23 cellular contexts compared by ENCODE assay signal in the genomic region with DNA sequence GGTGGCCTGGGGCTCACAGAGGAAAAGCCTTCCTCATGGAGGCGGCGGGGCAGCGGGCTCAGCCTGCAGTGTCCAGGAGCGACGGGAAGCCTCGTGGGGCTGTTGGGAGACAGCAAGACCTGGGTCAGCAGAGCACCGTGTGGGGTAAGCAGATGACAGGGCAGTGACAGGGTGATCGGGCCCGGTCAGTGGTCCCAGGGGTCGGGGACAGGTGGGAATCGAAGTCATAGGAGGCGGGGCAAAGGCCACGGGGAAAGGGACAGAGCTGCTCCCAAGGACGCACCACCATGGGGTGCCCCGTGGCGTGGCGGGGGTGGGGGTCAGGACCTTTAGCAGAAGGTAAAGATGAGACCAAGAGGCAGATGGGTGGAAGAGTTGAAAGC. TPM values are rescaled to one million over a fixed set of nuclear protein-coding genes. Genes with fewer than 3 reads are reported as not detected.
DNase-seq lines count a peak whose midpoint lies in the region; ATAC-seq, FAIRE-seq and TF ChIP-seq lines count a peak whose summit lies in the region.
"Had no signal": no experiment of that assay in that cellular context is flagged by ENCODE, and none has a peak within 500 bp of the region (broad histone marks: within the 10 kb centered on the region; RNA-seq: fewer than 3 reads in every experiment).

No MANE protein-coding gene starts in this region.

- H3K56ac ChIP-seq in IMR-90 (ENCODE audit: extremely low read depth, insufficient read depth, low read length) (no peak overlapping the region), H1 (replicated peaks; ENCODE audit: insufficient read length, low read depth, low read length) (no peak overlapping the region)

- H3K14ac ChIP-seq in IMR-90 (replicated peaks; ENCODE audit: low read depth, low read length) (no peak overlapping the region), H1 (ENCODE audit: insufficient read length) (no peak overlapping the region)

- intact Hi-C loops in IMR-90 (cut with micrococcal nuclease): no loop called here

- no TSS peak for BruUV-seq in IMR-90 (replicated peaks; lab: Mats Ljungman, UMichigan)

- CTCF ChIA-PET in IMR-90 (lab: Yijun Ruan, JAX): no interaction called here
- CTCF ChIA-PET in H1 (lab: Charles Lee; ENCODE audit: partially characterized antibody): interaction anchor here (1.2 to 2.0 kb wide), 2 partner anchors 52 to 60 kb away, joined by 3 to 4 read pairs; no protein-coding TSS in a partner anchor

- H3K4ac ChIP-seq in IMR-90 (ENCODE audit: low read depth, low read length): no peak overlapping the region
- peak overlapping the region; percentile 69 for H3K4ac ChIP-seq in H1 (replicated peaks; ENCODE audit: insufficient read length, low read depth, low read length)

- H2BK120ac ChIP-seq in IMR-90 (ENCODE audit: low read depth, low read length): no peak overlapping the region
- no peak overlapping the region for H2BK120ac ChIP-seq in H1 (replicated peaks; ENCODE audit: low read depth, low read length)

- no peaks in the 10 kb centered on the region for H3K9me3 Mint-ChIP-seq in nephron
- no peaks in the 10 kb centered on the region for H3K9me3 Mint-ChIP-seq in type B pancreatic cell
- H3K9me3 Mint-ChIP-seq: CD8-positive, alpha-beta T cell; HFFc6 had no signal

- H3K18ac ChIP-seq in IMR-90 (ENCODE audit: low read depth, low read length) (no peak overlapping the region), H1 (ENCODE audit: extremely low read depth, low read length) (0 out of 2 replicates have a peak overlapping the region, but pooled peaks have one; percentile 7)

- H3K4me2 ChIP-seq in IMR-90 (ENCODE audit: low read depth, low read length) (no peak overlapping the region), H1 (ENCODE audit: insufficient read depth in 1 of 2, low read depth in 2 of 2, low read length in 2 of 2) (no peak overlapping the region)
- H3K4me2 ChIP-seq: GM23338, SK-N-SH had no signal

- no peaks in the 10 kb centered on the region for H3K23me2 ChIP-seq in H1 (ENCODE audit: low read depth, low read length)

- H3K9ac ChIP-seq in IMR-90 (ENCODE audit: low read depth, low read length) (no peak overlapping the region), H1 (replicated peaks in 1 of 4; ENCODE audit: extremely low read depth in 1 of 4, low read depth in 3 of 4, low read length in 3 of 4) (no peak overlapping the region)
- H3K9ac ChIP-seq: SK-N-SH had no signal

- no peak for TF ChIP-seq EP300 in H1 (IDR thresholded peaks at IDR 0.05; ENCODE audit: borderline replicate concordance in 1 of 2, low read depth in 2 of 2, low read length in 2 of 2)

- TF ChIP-seq RAD21 in IMR-90 (IDR thresholded peaks at IDR 0.05; ENCODE audit: low read length) (no peak), H1 (IDR thresholded peaks at IDR 0.05 in 1 of 2, conservative IDR thresholded peaks at IDR 0.05 in 1 of 2; ENCODE audit: low read depth in 2 of 2, low read length in 2 of 2) (no peak)

- H3K9me1 ChIP-seq in IMR-90 (ENCODE audit: insufficient read depth, low read length): no peaks in the 10 kb centered on the region

- H4K5ac ChIP-seq in IMR-90 (ENCODE audit: low read depth, low read length): no peak overlapping the region
- no peak overlapping the region for H4K5ac ChIP-seq in H1 (ENCODE audit: insufficient read length, low read depth, low read length)

- in situ Hi-C loops in IMR-90 (cut with MboI; ENCODE audit: low sequenced_read_pairs): no loop called here

- no peak overlapping the region for H4K8ac ChIP-seq in IMR-90 (ENCODE audit: low read depth in 2 of 2, low read length in 2 of 2)
- H4K8ac ChIP-seq in H1 (ENCODE audit: extremely low read depth, insufficient read depth, low read length): peak overlapping the region; percentile 70; the same call in 1 of the 2 replicates

- peak overlapping the region; percentile 21 to 88 (median 81) for H3K27ac Mint-ChIP-seq in nephron
- H3K27ac Mint-ChIP-seq in type B pancreatic cell: peak overlapping the region; percentile 72
- H3K27ac Mint-ChIP-seq: CD8-positive, alpha-beta T cell; HFFc6 had no signal

- H3K9me3 ChIP-seq in IMR-90 (ENCODE audit: control insufficient read depth, insufficient read depth, low read length) (no peaks in the 10 kb centered on the region), H1 (ENCODE audit: insufficient read depth in 2 of 2, low read depth in 1 of 2, low read length in 1 of 2) (no peaks in the 10 kb centered on the region)
- H3K9me3 ChIP-seq: HAP-1, MG63, SK-N-SH had no signal

- ATAC-seq in IMR-90 (ENCODE audit: low read depth): no peak
- no peak for ATAC-seq in GM21825 (IDR thresholded peaks at IDR 0.05; ENCODE audit: unreplicated experiment)
- ATAC-seq: CD8-positive, alpha-beta T cell had no signal

- POLR2A ChIA-PET in IMR-90 (lab: Charles Lee; ENCODE audit: unreplicated experiment) (no interaction called here), H1 (lab: Charles Lee; ENCODE audit: partially characterized antibody) (no interaction called here)

- peak overlapping the region; percentile 42 for H2AK9ac ChIP-seq in IMR-90 (replicated peaks; ENCODE audit: low read depth, low read length, poor library complexity)

- H3K27me3 ChIP-seq in IMR-90 (ENCODE audit: control insufficient read depth, insufficient read depth, low read length) (peaks cover 23% of the 10 kb centered on the region), H1 (replicated peaks in 1 of 4; ENCODE audit: control insufficient read depth in 3 of 4, extremely low read depth in 1 of 4, insufficient read depth in 3 of 4, low read length in 3 of 4) (peaks cover 0 to 3% (median 2%) of the 10 kb centered on the region in 4 experiments; a peak in 3 of 7 replicates)
- H3K27me3 ChIP-seq: MG63 had no signal

- no peak overlapping the region for H3K23ac ChIP-seq in IMR-90 (ENCODE audit: low read depth, low read length)
- no peak overlapping the region for H3K23ac ChIP-seq in H1 (ENCODE audit: insufficient read length)

- no peaks in the 10 kb centered on the region for H3K79me2 ChIP-seq in H1 (ENCODE audit: control insufficient read depth in 1 of 2, insufficient read depth in 2 of 2, low read length in 2 of 2)

- H4K91ac ChIP-seq in IMR-90 (ENCODE audit: insufficient read depth, low read depth, low read length) (no peak overlapping the region), H1 (replicated peaks; ENCODE audit: insufficient read length, low read length) (no peak overlapping the region)

- H3K27me3 Mint-ChIP-seq in nephron (ENCODE audit: low read depth) (peaks cover 4% of the 10 kb centered on the region), type B pancreatic cell (peaks cover 3% of the 10 kb centered on the region)

- H3K36me3 ChIP-seq in IMR-90 (ENCODE audit: control insufficient read depth, insufficient read depth, low read length): no peaks in the 10 kb centered on the region
- no peaks in the 10 kb centered on the region for H3K36me3 ChIP-seq in H1 (ENCODE audit: control insufficient read depth in 2 of 4, insufficient read depth in 4 of 4, low read length in 3 of 4)
- H3K36me3 ChIP-seq: HAP-1, MG63 had no signal

- no peak for TF ChIP-seq POLR2A in IMR-90 (IDR thresholded peaks at IDR 0.05; ENCODE audit: low read depth, low read length)
- no peak for TF ChIP-seq POLR2A in H1 (IDR thresholded peaks at IDR 0.05; ENCODE audit: control extremely low read depth in 1 of 2, low read depth in 2 of 2, low read length in 2 of 2)

- DNase-seq in IMR-90 (no peak), H1 (ENCODE audit: low read depth in 1 of 2, low spot score in 2 of 2) (no peak), type B pancreatic cell (ENCODE audit: extremely low spot score, unreplicated experiment) (no peak), MV-4-11 (lab: John Stamatoyannopoulos, UW) (no peak)
- no peak for DNase-seq in activated effector memory CD4-positive, alpha-beta T cell treated with anti-CD3 and anti-CD28 coated beads, Interleukin-2, amount 50 U/mL, for 16 hours
- DNase-seq: CD8-positive, alpha-beta T cell; DMS153; DND-41; HFFc6; KG1; MG63; NCI-H2029; NCI-H446; NCI-H524 treated with DMSO at 0.1 percent for 48 hours; NCI-H82; NK-92 treated with Interleukin-12 subunit alpha and Interleukin-12 subunit beta, amount 100 ng/mL, for 24 hours; SK-N-SH had no signal

- no peak for TF ChIP-seq CTCF in IMR-90 (conservative IDR thresholded peaks at IDR 0.05; ENCODE audit: low read depth, low read length)
- TF ChIP-seq CTCF in H1 (IDR thresholded peaks at IDR 0.05; ENCODE audit: control extremely low read depth in 1 of 3, insufficient read depth in 1 of 3, low read depth in 1 of 3, low read length in 3 of 3): no peak
- TF ChIP-seq CTCF in nephron (IDR thresholded peaks at IDR 0.05; ENCODE audit: unreplicated experiment in 3 of 3): no peak
- no peak for TF ChIP-seq CTCF in type B pancreatic cell (conservative IDR thresholded peaks at IDR 0.05)

- peak overlapping the region; percentile 32 for H2AFZ ChIP-seq in IMR-90 (replicated peaks; ENCODE audit: low read length, poor library complexity)
- no peak overlapping the region for H2AFZ ChIP-seq in H1 (ENCODE audit: low read length)
- H2AFZ ChIP-seq: GM23338 had no signal

- H2BK20ac ChIP-seq in IMR-90 (ENCODE audit: low read depth, low read length) (no peak overlapping the region), H1 (ENCODE audit: low read length) (no peak overlapping the region)

- H3K4me3 ChIP-seq in IMR-90 (ENCODE audit: insufficient read depth, low read depth, low read length) (no peak overlapping the region), H1 (ENCODE audit: extremely low read depth in 1 of 4, insufficient read depth in 2 of 4, low read depth in 3 of 4, low read length in 4 of 4) (no peak overlapping the region)
- H3K4me3 ChIP-seq: GM23338, HAP-1, MG63 had no signal

- H4K20me1 ChIP-seq in IMR-90 (ENCODE audit: insufficient read depth, low read length) (no peaks in the 10 kb centered on the region), H1 (replicated peaks in 1 of 2; ENCODE audit: control insufficient read depth in 1 of 2, insufficient read depth in 2 of 2, low read length in 2 of 2) (peaks cover 0 to 2% of the 10 kb centered on the region in 2 experiments)

- WGBS in IMR-90 (ENCODE audit: extremely low coverage in 2 of 2, insufficient read length in 1 of 2), 2 experiments: 81% methylated on average over 11 of the region's 17 CpGs; no CpG with 5 or more reads in 1 of the 2 experiments
- 81% methylated on average over 14 of the region's 17 CpGs; no CpG with 5 or more reads in 1 of the 2 experiments for WGBS in H1 (ENCODE audit: extremely low coverage in 1 of 2, insufficient coverage in 1 of 2, insufficient read length in 1 of 2, insufficient replicate concordance in 2 of 2, low coverage in 1 of 2, low lambda C conversion rate in 2 of 2, missing lambda C conversion rate in 1 of 2), 2 experiments

- H3K4me3 Mint-ChIP-seq in nephron: no peak overlapping the region
- no peak overlapping the region for H3K4me3 Mint-ChIP-seq in type B pancreatic cell
- H3K4me3 Mint-ChIP-seq: CD8-positive, alpha-beta T cell; GM23338; HFFc6 had no signal

- peaks cover 49% of the 10 kb centered on the region for H3K4me1 Mint-ChIP-seq in nephron
- H3K4me1 Mint-ChIP-seq in type B pancreatic cell (ENCODE audit: unreplicated experiment): peaks cover 38% of the 10 kb centered on the region

- H3K27ac ChIP-seq in IMR-90 (ENCODE audit: insufficient read depth, low read length) (no peak overlapping the region), H1 (ENCODE audit: low read depth, low read length) (no peak overlapping the region)
- H3K27ac ChIP-seq: C4-2B had no signal

- no peak overlapping the region for H2AK5ac ChIP-seq in IMR-90 (ENCODE audit: low read depth, low read length)
- no peak overlapping the region for H2AK5ac ChIP-seq in H1 (ENCODE audit: low read depth, low read length)

- H2BK5ac ChIP-seq in IMR-90 (ENCODE audit: low read depth, low read length, poor library complexity, severe bottlenecking) (no peak overlapping the region), H1 (ENCODE audit: low read depth, low read length) (no peak overlapping the region)

- H2BK12ac ChIP-seq in H1 (ENCODE audit: low read depth, low read length): 0 out of 2 replicates have a peak overlapping the region, but pooled peaks have one; percentile 39

- H3K36me3 Mint-ChIP-seq in nephron (ENCODE audit: low read depth): no peaks in the 10 kb centered on the region
- H3K36me3 Mint-ChIP-seq in type B pancreatic cell: no peaks in the 10 kb centered on the region
- H3K36me3 Mint-ChIP-seq: CD8-positive, alpha-beta T cell had no signal

- FAIRE-seq in H1 (lab: Jason Lieb, UNC): no peak
- FAIRE-seq: GM12892 had no signal

- H3K79me1 ChIP-seq in IMR-90 (ENCODE audit: low read depth in 1 of 2, low read length in 2 of 2): no peaks in the 10 kb centered on the region
- no peaks in the 10 kb centered on the region for H3K79me1 ChIP-seq in H1 (ENCODE audit: low read depth, low read length)

- H3K4me1 ChIP-seq in IMR-90 (ENCODE audit: control insufficient read depth, insufficient read depth, low read length) (peaks cover 2% of the 10 kb centered on the region; the same call in 1 of the 2 replicates), H1 (replicated peaks in 1 of 4; ENCODE audit: control insufficient read depth in 3 of 4, insufficient read depth in 4 of 4, low read length in 3 of 4) (peaks cover 0 to 21% (median 13%) of the 10 kb centered on the region in 4 experiments; a peak in 6 of 7 replicates)
- H3K4me1 ChIP-seq: HAP-1 had no signal

- H2BK15ac ChIP-seq in IMR-90 (ENCODE audit: low read depth, low read length) (no peak overlapping the region), H1 (ENCODE audit: low read length) (no peak overlapping the region)

- dilution Hi-C loops in IMR-90 (cut with HindIII; ENCODE audit: low sequenced_read_pairs, unreplicated experiment): no loop called here

RNA-seq across cellular contexts. Expression of gene CDKN1C, which starts 49.8 kb away (rescaled TPM):
- total RNA-seq in IMR-90 (2012; rRNA removed) (1.6 and 2.2 TPM in 2 replicates), type B pancreatic cell (ENCODE audit: low replicate concordance) (108 and 140 TPM in 2 replicates)
- polyA plus RNA-seq in IMR-90 (2012; rRNA removed) (3.0 and 3.7 TPM in 2 replicates), H1 (2011; rRNA removed) (14.1 and 21.8 TPM in 2 replicates)
- polyA plus RNA-seq in IMR-90 (2012; cell fraction: cytosol; rRNA removed): 3.6 and 6.4 TPM in 2 replicates
- polyA plus RNA-seq in IMR-90 (2012; cell fraction: nucleus; rRNA removed; ENCODE audit: low replicate concordance): 5.3 and 8.9 TPM in 2 replicates
- 12.8 and 16.2 TPM in 2 replicates for total RNA-seq in H1 (2021; fragmentation: NEBNext Ultra II Directional; extraction: Animal tissue kit (Norgen Biotek cat#: 25700))
- 13.5 TPM for polyA plus RNA-seq in H1 (2011; cell fraction: cytosol; rRNA removed)
- 19.1 TPM for polyA plus RNA-seq in H1 (2011; cell fraction: nucleus; rRNA removed)
- polyA plus RNA-seq in H1 (2012, experiment 1 of 2): 5.5 to 12.0 TPM (median 10.3 TPM) in 4 replicates
- 12.8 TPM for polyA plus RNA-seq in H1 (2012, experiment 2 of 2)
- polyA plus RNA-seq in H1 (2013, experiment 1 of 2): 12.8 TPM
- polyA plus RNA-seq in H1 (2013, experiment 2 of 2): 10.8 TPM
- polyA minus RNA-seq in H1 (2011; rRNA and poly(A)+ RNA removed): 1.7 and 2.9 TPM in 2 replicates
- polyA minus RNA-seq in H1 (2011; cell fraction: cytosol; rRNA and poly(A)+ RNA removed): 16.9 TPM
- 23.8 TPM for polyA minus RNA-seq in H1 (2011; cell fraction: nucleus; rRNA and poly(A)+ RNA removed)
